ENCODE assay signal across 16 cellular contexts in the genomic region with DNA sequence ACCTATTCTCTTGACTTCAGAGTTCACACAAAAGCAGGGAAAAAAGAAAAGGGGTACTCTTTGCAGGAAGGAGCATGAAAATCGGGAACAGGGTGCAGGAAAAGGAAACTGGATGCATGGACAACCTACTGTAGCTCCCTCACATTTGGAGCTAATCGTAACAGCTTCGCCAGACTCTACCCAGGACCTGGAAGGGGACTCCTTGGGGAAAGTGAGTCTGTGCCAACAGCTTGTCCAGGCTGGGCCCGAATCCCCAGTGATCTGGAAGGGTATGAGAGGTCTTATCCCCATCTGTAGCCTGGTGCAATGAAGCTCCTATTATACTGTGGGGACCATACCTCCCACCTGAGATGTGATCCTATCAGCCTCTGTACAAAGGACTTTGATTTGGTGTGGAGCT.
"Had no signal": no experiment of that assay in that cellular context is flagged by ENCODE, and none has a peak within 500 bp of the region (broad histone marks: within the 10 kb centered on the region; RNA-seq: fewer than 3 reads in every experiment).

No MANE protein-coding gene starts in this region.

- H3K27ac Mint-ChIP-seq: activated CD4-positive, alpha-beta memory T cell treated with anti-CD3 and anti-CD28 coated beads, Interleukin-2, amount 10 ng/mL, durations not matched to agents 7 days and 5 days; WTC11 had no signal

- H3K9me3 Mint-ChIP-seq: activated CD4-positive, alpha-beta memory T cell treated with anti-CD3 and anti-CD28 coated beads, Interleukin-2, amount 10 ng/mL, durations not matched to agents 7 days and 5 days had no signal

- H3K27me3 ChIP-seq: esophagus squamous epithelium, upper lobe of left lung had no signal

- ATAC-seq: mucosa of descending colon; naive thymus-derived CD4-positive, alpha-beta T cell; stimulated activated naive CD8-positive, alpha-beta T cell treated with anti-CD3 and anti-CD28 coated beads, Interleukin-15, Interleukin-2, amounts not matched to agents 100 U/mL and 50 U/mL, for 24 hours; WTC11 had no signal

- H3K27ac ChIP-seq: left ventricle myocardium inferior had no signal

- H3K4me3 ChIP-seq: esophagus squamous epithelium, left ventricle myocardium inferior, mucosa of descending colon, upper lobe of left lung had no signal

- DNase-seq: activated CD4-positive, alpha-beta memory T cell treated with anti-CD3 and anti-CD28 coated beads, Interleukin-2, amount 10 ng/mL, durations not matched to agents 7 days and 5 days; activated CD4-positive, alpha-beta T cell treated with anti-CD3 and anti-CD28 coated beads for 4 hours; activated naive CD4-positive, alpha-beta T cell; esophagus squamous epithelium; hypothalamus; kidney; left ventricle myocardium inferior; mucosa of descending colon; naive thymus-derived CD4-positive, alpha-beta T cell; posterior cingulate gyrus; retina; stimulated activated CD4-positive, alpha-beta T cell treated with anti-CD3 and anti-CD28 coated beads, Interleukin-4, amount 100 ng/mL, for 24 hours; stimulated activated naive CD8-positive, alpha-beta T cell treated with anti-CD3 and anti-CD28 coated beads, Interleukin-15, Interleukin-2, amounts not matched to agents 100 U/mL and 50 U/mL, for 24 hours; T-helper 2 cell; upper lobe of left lung had no signal

- H3K9me3 ChIP-seq: esophagus squamous epithelium, left ventricle myocardium inferior, mucosa of descending colon, upper lobe of left lung had no signal

- H3K4me3 Mint-ChIP-seq: activated CD4-positive, alpha-beta memory T cell treated with anti-CD3 and anti-CD28 coated beads, Interleukin-2, amount 10 ng/mL, durations not matched to agents 7 days and 5 days; WTC11 had no signal

- H3K36me3 ChIP-seq: esophagus squamous epithelium, left ventricle myocardium inferior, upper lobe of left lung had no signal
